9 cellular contexts compared by ENCODE assay signal in genomic region chr7:22445140-22445722, GRCh38. TPM values are rescaled to one million over a fixed set of nuclear protein-coding genes. Genes with fewer than 3 reads are reported as not detected.
A peak's percentile ranks its signal among the peaks of the same experiment; 100 is the strongest.
DNase-seq lines count a peak whose midpoint lies in the region; ATAC-seq, FAIRE-seq and TF ChIP-seq lines count a peak whose summit lies in the region.
"Had no signal": no experiment of that assay in that cellular context is flagged by ENCODE, and none has a peak within 500 bp of the region (broad histone marks: within the 10 kb centered on the region; RNA-seq: fewer than 3 reads in every experiment).

No MANE protein-coding gene starts in this region.

- H4K20me1 ChIP-seq in H1 (replicated peaks in 1 of 2; ENCODE audit: control insufficient read depth in 1 of 2, insufficient read depth in 2 of 2, low read length in 2 of 2) = no peaks in the 10 kb centered on the region

- H3K79me1 ChIP-seq in H1 (ENCODE audit: low read depth, low read length) (no peaks in the 10 kb centered on the region), neuronal stem cell (ENCODE audit: low read depth, low read length) (no peaks in the 10 kb centered on the region)

- H3K18ac ChIP-seq in H1 (ENCODE audit: extremely low read depth, low read length) = no peak overlapping the region
- peak overlapping the region; percentile 21 for H3K18ac ChIP-seq in neuronal stem cell (ENCODE audit: low read length)

- H3K9ac ChIP-seq in H1 (replicated peaks in 1 of 4; ENCODE audit: extremely low read depth in 1 of 4, low read depth in 3 of 4, low read length in 3 of 4) = no peak overlapping the region
- H3K9ac ChIP-seq in neuronal stem cell (ENCODE audit: low read depth, low read length, poor library complexity) = no peak overlapping the region

- no peak overlapping the region for H3K27ac ChIP-seq in H1 (ENCODE audit: low read depth, low read length)
- H3K27ac ChIP-seq in neuronal stem cell (replicated peaks; ENCODE audit: low read length) = no peak overlapping the region

- H3K79me2 ChIP-seq in H1 (ENCODE audit: control insufficient read depth in 1 of 2, insufficient read depth in 2 of 2, low read length in 2 of 2) = no peaks in the 10 kb centered on the region

- no peak for TF ChIP-seq EP300 in H1 (IDR thresholded peaks at IDR 0.05; ENCODE audit: borderline replicate concordance in 1 of 2, low read depth in 2 of 2, low read length in 2 of 2)

- H2AK5ac ChIP-seq in H1 (ENCODE audit: low read depth, low read length) (no peak overlapping the region), neuronal stem cell (ENCODE audit: low read depth, low read length) (no peak overlapping the region)

- H4K5ac ChIP-seq in H1 (ENCODE audit: insufficient read length, low read depth, low read length) = no peak overlapping the region

- H2BK12ac ChIP-seq in H1 (ENCODE audit: low read depth, low read length) (no peak overlapping the region), neuronal stem cell (ENCODE audit: low read length) (no peak overlapping the region)

- no peak overlapping the region for H4K8ac ChIP-seq in H1 (ENCODE audit: extremely low read depth, insufficient read depth, low read length)
- H4K8ac ChIP-seq in neuronal stem cell (ENCODE audit: low read depth, low read length) = no peak overlapping the region

- H2BK15ac ChIP-seq in H1 (ENCODE audit: low read length) (no peak overlapping the region), neuronal stem cell (ENCODE audit: low read length) (no peak overlapping the region)

- H3K23me2 ChIP-seq in H1 (ENCODE audit: low read depth, low read length) = no peaks in the 10 kb centered on the region

- TF ChIP-seq POLR2A in H1 (IDR thresholded peaks at IDR 0.05; ENCODE audit: control extremely low read depth in 1 of 2, low read depth in 2 of 2, low read length in 2 of 2) = no peak

- H3K36me3 ChIP-seq in H1 (ENCODE audit: control insufficient read depth in 2 of 4, insufficient read depth in 4 of 4, low read length in 3 of 4) (no peaks in the 10 kb centered on the region), neuronal stem cell (replicated peaks in 1 of 2; ENCODE audit: control insufficient read depth in 2 of 2, insufficient read depth in 2 of 2, low read length in 2 of 2) (no peaks in the 10 kb centered on the region)

- no peak for TF ChIP-seq CTCF in AG10803 (conservative IDR thresholded peaks at IDR 0.05; ENCODE audit: low read length)
- no peak for TF ChIP-seq CTCF in H1 (IDR thresholded peaks at IDR 0.05; ENCODE audit: control extremely low read depth in 1 of 3, insufficient read depth in 1 of 3, low read depth in 1 of 3, low read length in 3 of 3)

- H3K27me3 ChIP-seq in H1 (replicated peaks in 1 of 4; ENCODE audit: control insufficient read depth in 3 of 4, extremely low read depth in 1 of 4, insufficient read depth in 3 of 4, low read length in 3 of 4) = no peaks in the 10 kb centered on the region
- no peaks in the 10 kb centered on the region for H3K27me3 ChIP-seq in neuronal stem cell (ENCODE audit: control insufficient read depth in 3 of 3, insufficient read depth in 3 of 3, low read depth in 1 of 3, low read length in 3 of 3)

- H4K91ac ChIP-seq in H1 (replicated peaks; ENCODE audit: insufficient read length, low read length) (no peak overlapping the region), neuronal stem cell (ENCODE audit: low read depth, low read length, poor library complexity) (no peak overlapping the region)

- no peak overlapping the region for H3K14ac ChIP-seq in H1 (ENCODE audit: insufficient read length)
- H3K14ac ChIP-seq in neuronal stem cell (ENCODE audit: low read length) = no peak overlapping the region

- POLR2A ChIA-PET in H1 (lab: Charles Lee; ENCODE audit: partially characterized antibody) = interaction anchor here (1.1 kb wide), 1 partner anchor 10 kb away, joined by 5 read pairs; no protein-coding TSS in a partner anchor

- peaks cover 0 to 10% (median 2%) of the 10 kb centered on the region in 4 experiments; a peak in 2 of 7 replicates for H3K4me1 ChIP-seq in H1 (replicated peaks in 1 of 4; ENCODE audit: control insufficient read depth in 3 of 4, insufficient read depth in 4 of 4, low read length in 3 of 4)
- H3K4me1 ChIP-seq in neuronal stem cell (ENCODE audit: control insufficient read depth in 2 of 2, insufficient read depth in 1 of 2, low read depth in 1 of 2, low read length in 2 of 2) = peaks cover 0 to 8% of the 10 kb centered on the region in 2 donors

- H2AFZ ChIP-seq in H1 (ENCODE audit: low read length) (no peak overlapping the region), neuronal stem cell (ENCODE audit: low read length) (peak overlapping the region; percentile 60)

- H3K23ac ChIP-seq in H1 (ENCODE audit: insufficient read length) (no peak overlapping the region), neuronal stem cell (ENCODE audit: low read depth, low read length, poor library complexity) (no peak overlapping the region)

- no peak overlapping the region for H3K4me2 ChIP-seq in H1 (ENCODE audit: insufficient read depth in 1 of 2, low read depth in 2 of 2, low read length in 2 of 2)
- no peak overlapping the region for H3K4me2 ChIP-seq in neuronal stem cell (ENCODE audit: insufficient read depth, low read length, poor library complexity, severe bottlenecking)

- H3K9me3 ChIP-seq in H1 (ENCODE audit: insufficient read depth in 2 of 2, low read depth in 1 of 2, low read length in 1 of 2) = no peaks in the 10 kb centered on the region
- H3K9me3 ChIP-seq in neuronal stem cell (replicated peaks in 1 of 2; ENCODE audit: control insufficient read depth in 2 of 2, insufficient read depth in 1 of 2, low read depth in 1 of 2, low read length in 2 of 2) = no peaks in the 10 kb centered on the region

- DNase-seq in AG10803 (ENCODE audit: low read depth) (peak; percentile 8), NCI-H187 treated with DMSO at 0.1 percent for 48 hours (lab: John Stamatoyannopoulos, UW) (peak; percentile 68), H1 (ENCODE audit: low read depth in 1 of 2, low spot score in 2 of 2) (no peak), neuronal stem cell (ENCODE audit: low spot score) (no peak), cortex of kidney (lab: John Stamatoyannopoulos, UW) (no peak), NK-92 (lab: John Stamatoyannopoulos, UW; ENCODE audit: unreplicated experiment) (no peak), DMS114 treated with DMSO at 0.1 percent for 48 hours (lab: John Stamatoyannopoulos, UW; ENCODE audit: unreplicated experiment) (no peak)

- H3K4ac ChIP-seq in H1 (replicated peaks; ENCODE audit: insufficient read length, low read depth, low read length) (no peak overlapping the region), neuronal stem cell (ENCODE audit: low read length) (no peak overlapping the region)

- ATAC-seq in GM21515 (IDR thresholded peaks at IDR 0.05; ENCODE audit: unreplicated experiment) = peak; percentile 35

- 86% methylated on average over 14 of the region's 14 CpGs; no CpG with 5 or more reads in 1 of the 2 experiments for WGBS in H1 (ENCODE audit: extremely low coverage in 1 of 2, insufficient coverage in 1 of 2, insufficient read length in 1 of 2, insufficient replicate concordance in 2 of 2, low coverage in 1 of 2, low lambda C conversion rate in 2 of 2, missing lambda C conversion rate in 1 of 2), 2 experiments
- no CpG with 5 or more reads among the region's 14 CpGs for WGBS in neuronal stem cell (ENCODE audit: extremely low coverage in 2 of 2, insufficient read length in 2 of 2, insufficient replicate concordance in 1 of 2), 2 donors

- H3K4me3 ChIP-seq in AG10803 (ENCODE audit: low read length) (no peak overlapping the region), H1 (ENCODE audit: extremely low read depth in 1 of 4, insufficient read depth in 2 of 4, low read depth in 3 of 4, low read length in 4 of 4) (no peak overlapping the region), neuronal stem cell (ENCODE audit: low read length in 2 of 2) (no peak overlapping the region)

- H2BK120ac ChIP-seq in H1 (replicated peaks; ENCODE audit: low read depth, low read length) (no peak overlapping the region), neuronal stem cell (ENCODE audit: low read depth, low read length) (no peak overlapping the region)

- H2BK20ac ChIP-seq in H1 (ENCODE audit: low read length) = no peak overlapping the region

- CTCF ChIA-PET in H1 (lab: Charles Lee; ENCODE audit: partially characterized antibody) = interaction anchor here (0.7 to 1.7 kb wide), 4 partner anchors 9 to 168 kb away, joined by 4 read pairs; no protein-coding TSS in a partner anchor

- H3K56ac ChIP-seq in H1 (replicated peaks; ENCODE audit: insufficient read length, low read depth, low read length) = no peak overlapping the region

- FAIRE-seq in H1 (lab: Jason Lieb, UNC) = no peak
- FAIRE-seq: TTC549 had no signal

- TF ChIP-seq RAD21 in H1 (IDR thresholded peaks at IDR 0.05 in 1 of 2, conservative IDR thresholded peaks at IDR 0.05 in 1 of 2; ENCODE audit: low read depth in 2 of 2, low read length in 2 of 2) = no peak

- H2BK5ac ChIP-seq in H1 (ENCODE audit: low read depth, low read length) (0 out of 2 replicates have a peak overlapping the region, but pooled peaks have one; percentile 30), neuronal stem cell (ENCODE audit: low read length) (no peak overlapping the region)

TF ChIP-seq in H1, 55 proteins besides CTCF, POLR2A, EP300 and RAD21 (continues in another document):
- no peak for TF ChIP-seq KDM1A (IDR thresholded peaks at IDR 0.05; ENCODE audit: borderline replicate concordance, low read length)
- TF ChIP-seq MAX (IDR thresholded peaks at IDR 0.05) = no peak
- TF ChIP-seq CTBP2 (IDR thresholded peaks at IDR 0.05; ENCODE audit: borderline replicate concordance, insufficient read depth, insufficient read length, low read length) = no peak
- peak; percentile 76 for TF ChIP-seq E2F6 (IDR thresholded peaks at IDR 0.05)
- no peak for TF ChIP-seq CHD1 (IDR thresholded peaks at IDR 0.05; ENCODE audit: low read depth, low read length)

RNA-seq across cellular contexts. Expression of gene STEAP1B, which starts 54.8 kb away (rescaled TPM):
- total RNA-seq in H1 (2021; fragmentation: NEBNext Ultra II Directional; extraction: Animal tissue kit (Norgen Biotek cat#: 25700)) = 8.6 and 8.7 TPM in 2 replicates
- 3.8 and 5.4 TPM in 2 replicates for polyA plus RNA-seq in H1 (2011; rRNA removed)
- 5.3 TPM for polyA plus RNA-seq in H1 (2011; cell fraction: cytosol; rRNA removed)
- 3.9 TPM for polyA plus RNA-seq in H1 (2011; cell fraction: nucleus; rRNA removed)
- 4.7 to 6.7 TPM (median 5.3 TPM) in 4 replicates for polyA plus RNA-seq in H1 (2012, experiment 1 of 2)
- 1.9 TPM for polyA plus RNA-seq in H1 (2012, experiment 2 of 2)
- 12.0 TPM for polyA plus RNA-seq in H1 (2013, experiment 1 of 2)
- 15.7 TPM for polyA plus RNA-seq in H1 (2013, experiment 2 of 2)
- 6.6 and 8.9 TPM in 2 replicates for polyA minus RNA-seq in H1 (2011; rRNA and poly(A)+ RNA removed)
- 1.2 TPM for polyA minus RNA-seq in H1 (2011; cell fraction: cytosol; rRNA and poly(A)+ RNA removed)
- 12.4 TPM for polyA minus RNA-seq in H1 (2011; cell fraction: nucleus; rRNA and poly(A)+ RNA removed)
- polyA plus RNA-seq in neuronal stem cell (2013, experiment 1 of 2) = 2.8 TPM
- polyA plus RNA-seq in neuronal stem cell (2013, experiment 2 of 2) = 3.0 TPM

Comparison
In these comparisons a context has a peak if more than half of its experiments do, and no peak if none do; other contexts are left out.
1. DNase-seq: peak in AG10803 (single experiment) and NCI-H187 treated with DMSO at 0.1 percent for 48 hours (single experiment); none in H1 (0 of 2), neuronal stem cell (single experiment), cortex of kidney (single experiment), NK-92 (single experiment) and DMS114 treated with DMSO at 0.1 percent for 48 hours (single experiment).